17 cellular contexts compared by ENCODE assay signal in the genomic region with DNA sequence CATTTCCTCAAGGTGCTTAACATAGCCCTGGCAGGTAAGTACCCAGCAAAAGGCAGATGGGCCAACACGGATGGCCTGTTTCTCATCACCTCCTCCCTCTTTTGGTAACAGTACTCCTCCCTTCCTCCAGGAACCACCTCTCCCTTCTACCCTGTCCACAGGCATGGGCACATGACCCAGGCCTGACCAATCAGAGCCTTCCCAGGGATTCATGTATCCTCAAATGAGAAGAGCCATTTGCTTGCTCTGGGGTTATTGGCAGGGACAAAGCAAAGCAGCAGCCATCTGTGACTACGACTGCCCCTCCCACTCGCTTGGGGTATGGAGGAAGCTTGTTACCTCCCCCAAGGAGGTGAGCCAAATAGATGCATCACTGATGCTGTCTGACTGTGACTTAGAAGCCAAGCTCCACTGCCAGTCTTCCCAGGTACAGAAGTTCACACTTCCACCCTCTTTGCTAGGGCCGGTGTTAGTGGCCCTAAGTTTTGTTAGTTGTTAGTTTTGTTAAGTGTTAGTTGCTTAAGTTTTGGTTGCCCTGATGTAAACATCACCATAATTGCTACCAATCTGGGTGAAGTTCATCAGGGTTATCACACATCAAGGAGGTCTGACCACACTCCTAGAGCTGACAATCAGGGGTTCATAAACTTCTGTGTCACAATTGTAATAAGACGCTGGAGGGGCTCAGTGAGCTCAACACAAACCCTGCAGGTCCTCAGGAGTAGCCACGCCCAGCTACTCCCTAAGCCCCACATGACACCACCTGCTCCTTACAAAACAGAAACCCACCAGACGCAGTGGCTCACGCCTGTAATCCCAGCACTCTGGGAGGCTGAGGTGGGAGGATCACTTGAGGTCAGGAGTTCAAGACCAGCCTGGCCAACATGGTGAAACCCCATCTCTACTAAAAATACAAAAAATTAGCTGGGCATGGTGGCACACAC. TPM values are rescaled to one million over a fixed set of nuclear protein-coding genes. Genes with fewer than 3 reads are reported as not detected.
A peak's percentile ranks its signal among the peaks of the same experiment; 100 is the strongest.
DNase-seq lines count a peak whose midpoint lies in the region; ATAC-seq and TF ChIP-seq lines count a peak whose summit lies in the region.
"Had no signal": no experiment of that assay in that cellular context is flagged by ENCODE, and none has a peak within 500 bp of the region (broad histone marks: within the 10 kb centered on the region; RNA-seq: fewer than 3 reads in every experiment).

No MANE protein-coding gene starts in this region.

- H2AFZ ChIP-seq in H9 (ENCODE audit: low read length): no peak overlapping the region

- H3K56ac ChIP-seq in H9 (ENCODE audit: insufficient read length, low read depth, low read length): no peak overlapping the region

- in situ Hi-C loops in Caki2 (cut with HindIII; ENCODE audit: low pct_unique_long_range_greater_than_20kb, low sequenced_read_pairs): no loop called here

- no peaks in the 10 kb centered on the region for H3K23me2 ChIP-seq in H9 (ENCODE audit: insufficient read length, low read depth, low read length, poor library complexity, severe bottlenecking)

- no peak overlapping the region for H3K4me2 ChIP-seq in H9 (ENCODE audit: insufficient read depth, insufficient read length, low read length)

- no CpG with 5 or more reads among the region's 8 CpGs for WGBS in H9 (ENCODE audit: extremely low coverage, insufficient read length, low lambda C conversion rate)

- no peak overlapping the region for H3T11ph ChIP-seq in H9 (ENCODE audit: low read length)

- no peaks in the 10 kb centered on the region for H3K9me3 ChIP-seq in H9 (ENCODE audit: control insufficient read depth, low read depth, low read length)
- H3K9me3 ChIP-seq: sigmoid colon had no signal

- H3K27ac Mint-ChIP-seq in H9: peak overlapping the region in 1 of 3 experiments; percentile 32; a peak in 1 of 7 replicates
- H3K27ac Mint-ChIP-seq: nephron; stimulated activated naive CD8-positive, alpha-beta T cell treated with anti-CD3 and anti-CD28 coated beads, Interleukin-15, amount 100 ng/mL, for 72 hours; T-helper 1 cell treated with Interleukin-12 subunit alpha and Interleukin-12 subunit beta and Interleukin-4 antibody, amounts not matched to agents 30 μg/mL and 1 μg/mL, for 36 hours had no signal

- no peaks in the 10 kb centered on the region for H3K79me2 ChIP-seq in H9 (ENCODE audit: insufficient read depth, low read length)

- H4K91ac ChIP-seq in H9 (ENCODE audit: insufficient read length, low read depth, low read length): no peak overlapping the region

- H3K79me1 ChIP-seq in H9 (ENCODE audit: insufficient read depth, low read depth, low read length, poor library complexity, severe bottlenecking): no peaks in the 10 kb centered on the region

- H3K4me3 Mint-ChIP-seq in H9: no peak overlapping the region
- H3K4me3 Mint-ChIP-seq: brain; nephron; stimulated activated naive CD8-positive, alpha-beta T cell treated with anti-CD3 and anti-CD28 coated beads, Interleukin-15, amount 100 ng/mL, for 72 hours; T-helper 1 cell treated with Interleukin-12 subunit alpha and Interleukin-12 subunit beta and Interleukin-4 antibody, amounts not matched to agents 30 μg/mL and 1 μg/mL, for 36 hours had no signal

- H4K20me1 ChIP-seq in H9 (ENCODE audit: control insufficient read depth, insufficient read depth, insufficient read length): no peaks in the 10 kb centered on the region

- H2BK15ac ChIP-seq in H9 (ENCODE audit: low read depth, low read length): no peak overlapping the region

- H3K9me3 Mint-ChIP-seq in H9: no peaks in the 10 kb centered on the region
- H3K9me3 Mint-ChIP-seq: brain; IgD-negative memory B cell; nephron; stimulated activated naive CD8-positive, alpha-beta T cell treated with anti-CD3 and anti-CD28 coated beads, Interleukin-15, amount 100 ng/mL, for 72 hours; T-helper 1 cell treated with Interleukin-12 subunit alpha and Interleukin-12 subunit beta and Interleukin-4 antibody, amounts not matched to agents 30 μg/mL and 1 μg/mL, for 36 hours had no signal

- no peaks in the 10 kb centered on the region for H3K27me3 Mint-ChIP-seq in H9 (ENCODE audit: low read depth)
- H3K27me3 Mint-ChIP-seq: brain; IgD-negative memory B cell; stimulated activated naive CD8-positive, alpha-beta T cell treated with anti-CD3 and anti-CD28 coated beads, Interleukin-15, amount 100 ng/mL, for 72 hours had no signal

- no peak overlapping the region for H3K23ac ChIP-seq in H9 (ENCODE audit: insufficient read length, low read depth, low read length)

- no peak overlapping the region for H3K18ac ChIP-seq in H9 (ENCODE audit: insufficient read length, low read depth, low read length)

- H2BK5ac ChIP-seq in H9 (ENCODE audit: insufficient read length, low read length): no peak overlapping the region

- peaks cover 8 to 20% of the 10 kb centered on the region in 2 experiments for H3K4me1 Mint-ChIP-seq in H9
- H3K4me1 Mint-ChIP-seq: IgD-negative memory B cell; stimulated activated naive CD8-positive, alpha-beta T cell treated with anti-CD3 and anti-CD28 coated beads, Interleukin-15, amount 100 ng/mL, for 72 hours had no signal

- H3K4me3 ChIP-seq in coronary artery: no peak overlapping the region
- H3K4me3 ChIP-seq: sigmoid colon had no signal

- H3K4me1 ChIP-seq in H9 (ENCODE audit: insufficient read depth, low read length): peaks cover 2% of the 10 kb centered on the region; the same call in 1 of the 2 replicates

- no peak overlapping the region for H3K14ac ChIP-seq in H9 (ENCODE audit: insufficient read depth, low read length)

- no peak for ATAC-seq in HG03460 (IDR thresholded peaks at IDR 0.05; ENCODE audit: unreplicated experiment)
- ATAC-seq: left cardiac atrium; Panc1; stimulated activated naive CD8-positive, alpha-beta T cell treated with anti-CD3 and anti-CD28 coated beads, Interleukin-15, amount 100 ng/mL, for 72 hours had no signal

- no peak overlapping the region for H3K4ac ChIP-seq in H9 (ENCODE audit: low read depth, low read length)

- no peak overlapping the region for H3K9ac ChIP-seq in H9 (ENCODE audit: extremely low read depth, insufficient read length, low read length)

- H3K36me3 Mint-ChIP-seq in H9 (ENCODE audit: insufficient read depth in 1 of 3, low read depth in 3 of 3): peaks cover 0 to 10% (median 1%) of the 10 kb centered on the region in 3 experiments; a peak in 4 of 7 replicates

- no peak overlapping the region for H2BK20ac ChIP-seq in H9 (ENCODE audit: low read depth, low read length, poor library complexity, severe bottlenecking)

- DNase-seq in Caki2 (ENCODE audit: low read depth) (peak; percentile 29), H9 (peak; percentile 72), RPMI7951 (ENCODE audit: low read depth) (peak; percentile 9), iPS-NIHi11 (ENCODE audit: low spot score) (peak; percentile 58), NCI-H187 (lab: John Stamatoyannopoulos, UW) (no peak), coronary artery (ENCODE audit: low spot score) (no peak)
- DNase-seq: activated CD4-positive, alpha-beta T cell treated with anti-CD3 and anti-CD28 coated beads, Interleukin-2, amount 50 U/mL, for 1 hour; C1 segment of cervical spinal cord; left cardiac atrium; sigmoid colon; stimulated activated naive CD8-positive, alpha-beta T cell treated with anti-CD3 and anti-CD28 coated beads, Interleukin-15, amount 100 ng/mL, for 72 hours had no signal

- no peaks in the 10 kb centered on the region for H3K27me3 ChIP-seq in H9 (ENCODE audit: insufficient read depth, low read length)
- H3K27me3 ChIP-seq: sigmoid colon had no signal

- H4K8ac ChIP-seq in H9 (replicated peaks; ENCODE audit: insufficient read length, low read depth, low read length): no peak overlapping the region

- H2BK12ac ChIP-seq in H9 (ENCODE audit: insufficient read length, low read depth, low read length): no peak overlapping the region

- H2AK5ac ChIP-seq in H9 (ENCODE audit: insufficient read length, low read length): no peak overlapping the region

- TF ChIP-seq CTCF in H9 (conservative IDR thresholded peaks at IDR 0.05) (no peak), coronary artery (IDR thresholded peaks at IDR 0.05) (no peak)

- no peak overlapping the region for H4K5ac ChIP-seq in H9 (ENCODE audit: insufficient read length, low read depth, low read length)

- no peak overlapping the region for H3K27ac ChIP-seq in H9 (ENCODE audit: insufficient read length, low read depth, low read length)
- H3K27ac ChIP-seq in coronary artery: no peak overlapping the region
- H3K27ac ChIP-seq: sigmoid colon had no signal

- no peak overlapping the region for H2BK120ac ChIP-seq in H9 (ENCODE audit: low read depth, low read length, poor library complexity, severe bottlenecking)

RNA-seq across cellular contexts. Expression of a gene that starts 57.3 kb away (rescaled TPM):
- 29.8 TPM in 2 replicates for total RNA-seq in Caki2 (2014; rRNA removed; shearing (Covaris generic); ENCODE audit: low replicate concordance)
- total RNA-seq in H9 (2021): 14.1 and 15.0 TPM in 2 replicates
- total RNA-seq in RPMI7951 (2014; rRNA removed; shearing (Covaris generic)): 49.3 and 51.2 TPM in 2 replicates

Comparison
In these comparisons a context has a peak if more than half of its experiments do, and no peak if none do; other contexts are left out.
1. DNase-seq: peak in Caki2 (single experiment), H9 (single experiment), RPMI7951 (single experiment) and iPS-NIHi11 (single experiment); none in NCI-H187 (0 of 2) and coronary artery (single experiment).